37 cellular contexts compared by ENCODE assay signal in genomic region chr3:38323060-38323459, GRCh38. TPM values are rescaled to one million over a fixed set of nuclear protein-coding genes. Genes with fewer than 3 reads are reported as not detected.
"Had no signal": no experiment of that assay in that cellular context is flagged by ENCODE, and none has a peak within 500 bp of the region (broad histone marks: within the 10 kb centered on the region; RNA-seq: fewer than 3 reads in every experiment).

No MANE protein-coding gene starts in this region.

- H3K9me3 ChIP-seq: MG63 had no signal

- H3K36me3 ChIP-seq: MG63 had no signal

- H3K27me3 ChIP-seq: MG63 had no signal

- H3K4me3 ChIP-seq: MG63 had no signal

- DNase-seq: Karpas-422, Kasumi-1, MG63, MM.1S, MV-4-11, NCI-H1048, NCI-H1092, NCI-H1092 treated with DMSO at 0.1 percent for 48 hours, NCI-H1105, NCI-H1105 treated with DMSO at 0.1 percent for 48 hours, NCI-H1417, NCI-H1417 treated with DMSO at 0.1 percent for 48 hours, NCI-H1436, NCI-H1436 treated with DMSO at 0.1 percent for 48 hours, NCI-H146, NCI-H1694, NCI-H1694 treated with DMSO at 0.1 percent for 48 hours, NCI-H187, NCI-H187 treated with DMSO at 0.1 percent for 48 hours, NCI-H1930, NCI-H2029, NCI-H2029 treated with DMSO at 0.1 percent for 48 hours, NCI-H2081, NCI-H2081 treated with DMSO at 0.1 percent for 48 hours, NCI-H2107, NCI-H2171, NCI-H2171 treated with DMSO at 0.1 percent for 48 hours, NCI-H2227 treated with DMSO at 0.1 percent for 48 hours, NCI-H226, NCI-H345, NCI-H446, NCI-H446 treated with DMSO at 0.1 percent for 48 hours, NCI-H510A, NCI-H510A treated with DMSO at 0.1 percent for 48 hours, NCI-H524 had no signal

RNA-seq across cellular contexts. Expression of gene SLC22A14, which starts 41.0 kb away (rescaled TPM):
- total RNA-seq: LHCN-M2, M059J had no signal

RNA-seq across cellular contexts. Expression of gene SLC22A13, which starts 57.4 kb away (rescaled TPM):
- total RNA-seq: M059J had no signal
